8 cellular contexts compared by ENCODE assay signal in genomic region chr10:110357252-110357780, GRCh38. TPM values are rescaled to one million over a fixed set of nuclear protein-coding genes. Genes with fewer than 3 reads are reported as not detected.
DNase-seq lines count a peak whose midpoint lies in the region; ATAC-seq and TF ChIP-seq lines count a peak whose summit lies in the region.

No MANE protein-coding gene starts in this region.

- peaks cover 76% of the 10 kb centered on the region for H3K4me1 Mint-ChIP-seq in activated CD4-positive, alpha-beta T cell treated with anti-CD3 and anti-CD28 coated beads, Interleukin-2, amount 10 ng/mL, durations not matched to agents 24 days and 14 days
- H3K4me1 Mint-ChIP-seq in neural progenitor cell: peaks cover 28% of the 10 kb centered on the region

- H3K36me3 ChIP-seq in gastrocnemius medialis: no peaks in the 10 kb centered on the region
- H3K36me3 ChIP-seq in neural progenitor cell: no peaks in the 10 kb centered on the region

- intact Hi-C loops in activated CD4-positive, alpha-beta T cell treated with anti-CD3 and anti-CD28 coated beads, Interleukin-2, amount 10 ng/mL, durations not matched to agents 24 days and 14 days (cut with micrococcal nuclease): loop anchor here (2.0 kb wide), 1 partner anchor 179 kb away; no protein-coding TSS in a partner anchor
- intact Hi-C loops in gastrocnemius medialis (cut with DNase I; ENCODE audit: low total_unique reads): loop anchor here (10.0 kb wide), 1 partner anchor 97 kb away; no protein-coding TSS in a partner anchor

- no peaks in the 10 kb centered on the region for H4K20me1 ChIP-seq in neural progenitor cell (ENCODE audit: low read depth)

- DNase-seq in Daoy (ENCODE audit: low read depth) (peak; percentile 66), epithelial cell of esophagus (ENCODE audit: low read depth) (peak; percentile 87), gastrocnemius medialis (no peak), neural progenitor cell (ENCODE audit: low spot score) (no peak)
- DNase-seq in activated CD4-positive, alpha-beta T cell treated with anti-CD3 and anti-CD28 coated beads, Interleukin-2, amount 10 ng/mL, durations not matched to agents 24 days and 14 days: peak; percentile 77
- DNase-seq in stimulated activated CD4-positive, alpha-beta T cell treated with anti-CD3 and anti-CD28 coated beads, Interleukin-1b, Interleukin-23, amount 100 ng/mL, for 24 hours (ENCODE audit: low read depth in 4 of 4, low spot score in 1 of 4): peak in 3 of 4 experiments; percentile 34 to 62 (median 47)

- H3K27me3 Mint-ChIP-seq in activated CD4-positive, alpha-beta T cell treated with anti-CD3 and anti-CD28 coated beads, Interleukin-2, amount 10 ng/mL, durations not matched to agents 24 days and 14 days: no peaks in the 10 kb centered on the region
- no peaks in the 10 kb centered on the region for H3K27me3 Mint-ChIP-seq in neural progenitor cell (ENCODE audit: insufficient read depth, low read depth)

- no peaks in the 10 kb centered on the region for H3K36me3 Mint-ChIP-seq in activated CD4-positive, alpha-beta T cell treated with anti-CD3 and anti-CD28 coated beads, Interleukin-2, amount 10 ng/mL, durations not matched to agents 24 days and 14 days (ENCODE audit: low read depth)
- H3K36me3 Mint-ChIP-seq in neural progenitor cell: no peaks in the 10 kb centered on the region

- no peak overlapping the region for H3K9ac ChIP-seq in neural progenitor cell

- peaks cover 0 to 3% (median 0%) of the 10 kb centered on the region in 3 donors for H3K27me3 ChIP-seq in gastrocnemius medialis
- H3K27me3 ChIP-seq in neural progenitor cell: no peaks in the 10 kb centered on the region

- TF ChIP-seq CTCF in epithelial cell of esophagus (IDR thresholded peaks at IDR 0.05; ENCODE audit: insufficient read depth, low read depth, low read length, missing control alignments): no peak
- TF ChIP-seq CTCF in gastrocnemius medialis (IDR thresholded peaks at IDR 0.05 in 4 of 5, conservative IDR thresholded peaks at IDR 0.05 in 1 of 5): no peak
- TF ChIP-seq CTCF in neural progenitor cell (IDR thresholded peaks at IDR 0.05): no peak

- no peak for TF ChIP-seq POLR2A in gastrocnemius medialis (IDR thresholded peaks at IDR 0.05)

- no peak overlapping the region for H3K4me3 ChIP-seq in epithelial cell of esophagus (ENCODE audit: low read length)
- H3K4me3 ChIP-seq in gastrocnemius medialis: no peak overlapping the region
- H3K4me3 ChIP-seq in neural progenitor cell: no peak overlapping the region

- no peak overlapping the region for H3K27ac ChIP-seq in gastrocnemius medialis
- H3K27ac ChIP-seq in neural progenitor cell: no peak overlapping the region

- in situ Hi-C loops in gastrocnemius medialis (cut with MboI; ENCODE audit: low sequenced_read_pairs in 4 of 4): no loop called here

- H3K9me3 Mint-ChIP-seq in activated CD4-positive, alpha-beta T cell treated with anti-CD3 and anti-CD28 coated beads, Interleukin-2, amount 10 ng/mL, durations not matched to agents 24 days and 14 days: no peaks in the 10 kb centered on the region
- no peaks in the 10 kb centered on the region for H3K9me3 Mint-ChIP-seq in neural progenitor cell

- H2AFZ ChIP-seq in neural progenitor cell (replicated peaks): no peak overlapping the region

- peak; percentile 29 for ATAC-seq in HG02885 (IDR thresholded peaks at IDR 0.05; ENCODE audit: poor library complexity, unreplicated experiment)
- no peak for ATAC-seq in gastrocnemius medialis
- ATAC-seq in GM18873 (IDR thresholded peaks at IDR 0.05; ENCODE audit: low FRiP score, unreplicated experiment): no peak

- no peaks in the 10 kb centered on the region for H3F3A ChIP-seq in neural progenitor cell (ENCODE audit: low read depth)

- H3K4me2 ChIP-seq in neural progenitor cell: no peak overlapping the region

- H3K79me2 ChIP-seq in neural progenitor cell (ENCODE audit: low read depth): no peaks in the 10 kb centered on the region

- H3K4me3 Mint-ChIP-seq in activated CD4-positive, alpha-beta T cell treated with anti-CD3 and anti-CD28 coated beads, Interleukin-2, amount 10 ng/mL, durations not matched to agents 24 days and 14 days: peak overlapping the region; percentile 89
- H3K4me3 Mint-ChIP-seq in neural progenitor cell: no peak overlapping the region

- peak overlapping the region; percentile 99 for H3K27ac Mint-ChIP-seq in activated CD4-positive, alpha-beta T cell treated with anti-CD3 and anti-CD28 coated beads, Interleukin-2, amount 10 ng/mL, durations not matched to agents 24 days and 14 days
- no peak overlapping the region for H3K27ac Mint-ChIP-seq in neural progenitor cell

- H3K9me3 ChIP-seq in gastrocnemius medialis (no peaks in the 10 kb centered on the region), neural progenitor cell (ENCODE audit: low read depth) (no peaks in the 10 kb centered on the region)

- H3K4me1 ChIP-seq in gastrocnemius medialis (no peaks in the 10 kb centered on the region), neural progenitor cell (peaks cover 3% of the 10 kb centered on the region)

RNA-seq across cellular contexts. Expression of gene SMNDC1, which starts 52.6 kb away (rescaled TPM):
- 5.8 and 7.5 TPM in 2 replicates for total RNA-seq in Daoy (2014; rRNA removed; shearing (Covaris generic))
- 46.2 TPM in 2 replicates for total RNA-seq in activated CD4-positive, alpha-beta T cell treated with anti-CD3 and anti-CD28 coated beads, Interleukin-2, amount 10 ng/mL, durations not matched to agents 24 days and 14 days
- total RNA-seq in gastrocnemius medialis (10 to 100 TPM in 2 of 4 donors, 1 to 10 TPM in 2; 7.3 to 23.9 (median 10.0) TPM), neural progenitor cell (ENCODE audit: low replicate concordance) (11.7 and 18.1 TPM in 2 replicates)

Comparison
In these comparisons a context has a peak if more than half of its experiments do, and no peak if none do; other contexts are left out.
1. DNase-seq: peak in Daoy (single experiment), activated CD4-positive, alpha-beta T cell treated with anti-CD3 and anti-CD28 coated beads, Interleukin-2, amount 10 ng/mL, durations not matched to agents 24 days and 14 days (single experiment), epithelial cell of esophagus (single experiment) and stimulated activated CD4-positive, alpha-beta T cell treated with anti-CD3 and anti-CD28 coated beads, Interleukin-1b, Interleukin-23, amount 100 ng/mL, for 24 hours (3 of 4); none in gastrocnemius medialis (0 of 2) and neural progenitor cell (single experiment).